In the genomic region with DNA sequence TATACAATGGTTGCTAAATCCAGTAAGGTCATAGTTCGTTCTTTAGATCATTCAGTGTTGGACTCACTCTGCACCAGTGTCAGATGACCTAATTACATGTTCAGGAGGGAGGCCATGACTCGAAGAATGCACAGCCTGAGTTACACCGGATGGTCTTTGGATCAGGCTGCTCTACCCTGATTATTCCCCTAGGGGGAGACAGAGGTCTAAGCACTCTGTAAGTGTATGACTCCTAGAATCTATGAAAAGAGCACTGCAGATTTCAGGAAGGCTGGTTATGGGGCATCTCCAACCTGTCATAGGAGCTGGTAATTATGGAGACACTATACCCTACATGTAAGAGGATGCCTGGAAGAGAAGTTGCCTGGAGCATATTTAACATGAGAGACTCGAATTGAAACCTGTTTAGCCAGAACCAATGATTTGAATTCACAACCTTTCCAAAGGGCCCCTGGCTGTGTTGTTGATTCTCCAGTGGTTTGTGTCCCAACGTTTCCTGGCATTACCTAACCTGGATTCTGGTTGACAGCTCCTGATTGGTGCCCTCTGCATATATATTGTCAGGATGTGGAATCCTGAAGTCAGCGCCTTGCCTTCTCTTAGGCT, we compare ENCODE assay signal across 8 cellular contexts. TPM values are rescaled to one million over a fixed set of nuclear protein-coding genes. Genes with fewer than 3 reads are reported as not detected.
DNase-seq lines count a peak whose midpoint lies in the region; ATAC-seq and TF ChIP-seq lines count a peak whose summit lies in the region.

Gene MUCL1, plus strand, starts transcription at position 584 of the 606 bp plus-strand sequence. CDS start 67 bp downstream, outside the sequence.

- no peaks in the 10 kb centered on the region for H3K27me3 ChIP-seq in Karpas-422 (ENCODE audit: low read length)
- peaks cover 18% of the 10 kb centered on the region; the same call in 1 of the 2 replicates for H3K27me3 ChIP-seq in PC-9 (ENCODE audit: insufficient read depth, low read depth)

- no peaks in the 10 kb centered on the region for H3K79me2 ChIP-seq in Karpas-422 (ENCODE audit: low read length)
- no peaks in the 10 kb centered on the region for H3K79me2 ChIP-seq in PC-9 (ENCODE audit: low read depth)

- intact Hi-C loops in PC-9 (cut with micrococcal nuclease; ENCODE audit: unreplicated experiment) = loop anchor here (1.0 kb wide), 1 partner anchor 104 kb away; no protein-coding TSS in a partner anchor

- CTCF ChIA-PET in PC-9 (lab: Charles Lee) = no interaction called here

- H3K36me3 Mint-ChIP-seq in activated T-cell treated with anti-CD3 and anti-CD28 coated beads, Interleukin-2, amount 50 U/mL, for 4 hours (ENCODE audit: insufficient read depth) = no peaks in the 10 kb centered on the region

- POLR2A ChIA-PET in PC-9 (lab: Charles Lee; ENCODE audit: unreplicated experiment) = no interaction called here

- ATAC-seq in GM21825 (IDR thresholded peaks at IDR 0.05; ENCODE audit: unreplicated experiment) (peak; percentile 95), omental fat pad (ENCODE audit: low FRiP score) (no peak)
- peak; percentile 98 for ATAC-seq in activated T-cell treated with anti-CD3 and anti-CD28 coated beads, Interleukin-2, amount 50 U/mL, for 4 hours

- H3K4me2 ChIP-seq in Karpas-422 (ENCODE audit: low read depth, low read length, poor library complexity, severe bottlenecking) (no peak within 1 kb of the TSS), PC-9 (no peak within 1 kb of the TSS)

- H4K20me1 ChIP-seq in Karpas-422 (ENCODE audit: insufficient read depth, low read depth, low read length) = no peaks in the 10 kb centered on the region
- H4K20me1 ChIP-seq in PC-9 (ENCODE audit: insufficient read depth) = no peaks in the 10 kb centered on the region

- H3K4me1 Mint-ChIP-seq in activated T-cell treated with anti-CD3 and anti-CD28 coated beads, Interleukin-2, amount 50 U/mL, for 4 hours (ENCODE audit: low read depth) = peaks cover 14% of the 10 kb centered on the region

- no peaks in the 10 kb centered on the region for H3K27me3 Mint-ChIP-seq in activated T-cell treated with anti-CD3 and anti-CD28 coated beads, Interleukin-2, amount 50 U/mL, for 4 hours (ENCODE audit: low read depth)

- no peaks in the 10 kb centered on the region for H3F3A ChIP-seq in PC-9 (ENCODE audit: insufficient read depth, low read depth)

- no peaks in the 10 kb centered on the region for H3K9me3 ChIP-seq in Karpas-422 (ENCODE audit: low read length)
- no peaks in the 10 kb centered on the region for H3K9me3 ChIP-seq in PC-9 (ENCODE audit: insufficient read depth, low read depth)

- no peak within 1 kb of the TSS for H3K4me3 ChIP-seq in Karpas-422 (ENCODE audit: low read length)
- no peak within 1 kb of the TSS for H3K4me3 ChIP-seq in PC-9
- H3K4me3 ChIP-seq in foreskin fibroblast (ENCODE audit: low read depth in 1 of 2, low read length in 2 of 2) = no peak within 1 kb of the TSS

- no TSS peak for BruUV-seq in PC-9 (replicated peaks; lab: Mats Ljungman, UMichigan)

- H3K36me3 ChIP-seq in Karpas-422 (ENCODE audit: insufficient read depth, low read length) (no peaks in the 10 kb centered on the region), PC-9 (ENCODE audit: low read depth) (no peaks in the 10 kb centered on the region)

- H2AFZ ChIP-seq in Karpas-422 (ENCODE audit: low read length) (no peak within 1 kb of the TSS), PC-9 (no peak within 1 kb of the TSS)

- no peak within 1 kb of the TSS for H3K9ac ChIP-seq in Karpas-422 (ENCODE audit: low read length)

- H3K27ac ChIP-seq in Karpas-422 (ENCODE audit: low read length) = no peak within 1 kb of the TSS
- no peak within 1 kb of the TSS for H3K27ac ChIP-seq in PC-9

- no peaks in the 10 kb centered on the region for H3K9me3 Mint-ChIP-seq in activated T-cell treated with anti-CD3 and anti-CD28 coated beads, Interleukin-2, amount 50 U/mL, for 4 hours

- H3K9me2 ChIP-seq in Karpas-422 (replicated peaks; ENCODE audit: insufficient read depth, low read length) (no peaks in the 10 kb centered on the region), PC-9 (ENCODE audit: insufficient read depth) (no peaks in the 10 kb centered on the region)

- peak; percentile 81 for TF ChIP-seq CTCF in PC-9 (conservative IDR thresholded peaks at IDR 0.05)
- peak; percentile 84 for TF ChIP-seq CTCF in foreskin fibroblast (IDR thresholded peaks at IDR 0.05; ENCODE audit: low read depth, low read length)
- no peak for TF ChIP-seq CTCF in omental fat pad (IDR thresholded peaks at IDR 0.05)

- H3K4me3 Mint-ChIP-seq in activated T-cell treated with anti-CD3 and anti-CD28 coated beads, Interleukin-2, amount 50 U/mL, for 4 hours = no peak within 1 kb of the TSS

- H3K4me1 ChIP-seq in Karpas-422 (ENCODE audit: low read length) (no peaks in the 10 kb centered on the region), PC-9 (replicated peaks; ENCODE audit: insufficient read depth) (no peaks in the 10 kb centered on the region)

- DNase-seq in GDM1 (lab: John Stamatoyannopoulos, UW) (peak; percentile 42), Karpas-422 (peak; percentile 90), PC-9 (peak in 1 of 2 experiments; percentile 17), foreskin fibroblast (peak; percentile 51 to 83), renal cortical epithelial cell (ENCODE audit: low read depth) (peak; percentile 70), omental fat pad (ENCODE audit: low spot score) (no peak)
- peak; percentile 74 for DNase-seq in activated T-cell treated with anti-CD3 and anti-CD28 coated beads, Interleukin-2, amount 50 U/mL, for 4 hours

RNA-seq across cellular contexts. Expression of gene MUCL1, which starts in this region (rescaled TPM):
- not detected in 2 replicates for total RNA-seq in Karpas-422 (2014; rRNA removed; shearing (Covaris generic); ENCODE audit: low replicate concordance)
- total RNA-seq in PC-9 (2021) (not detected in 2 replicates), renal cortical epithelial cell (not detected in 2 replicates), omental fat pad (not detected)
- total RNA-seq in activated T-cell treated with anti-CD3 and anti-CD28 coated beads, Interleukin-2, amount 50 U/mL, for 4 hours = 1 to 10 TPM in 1 of 3 donors, under 1 TPM in 1, not detected in 1; 0.63 to 1.2 TPM

Comparison
In these comparisons a context has a peak if more than half of its experiments do, and no peak if none do; other contexts are left out.
1. Peak in DNase-seq in Karpas-422; RNA of the gene not detected or under 1 TPM.
2. Peak in DNase-seq in renal cortical epithelial cell; RNA of the gene not detected or under 1 TPM.
3. CTCF ChIP-seq: peak in PC-9 (single experiment) and foreskin fibroblast (single experiment); none in omental fat pad (0 of 3).